Comparison of ENCODE assay signal across 27 cellular contexts in the genomic region with DNA sequence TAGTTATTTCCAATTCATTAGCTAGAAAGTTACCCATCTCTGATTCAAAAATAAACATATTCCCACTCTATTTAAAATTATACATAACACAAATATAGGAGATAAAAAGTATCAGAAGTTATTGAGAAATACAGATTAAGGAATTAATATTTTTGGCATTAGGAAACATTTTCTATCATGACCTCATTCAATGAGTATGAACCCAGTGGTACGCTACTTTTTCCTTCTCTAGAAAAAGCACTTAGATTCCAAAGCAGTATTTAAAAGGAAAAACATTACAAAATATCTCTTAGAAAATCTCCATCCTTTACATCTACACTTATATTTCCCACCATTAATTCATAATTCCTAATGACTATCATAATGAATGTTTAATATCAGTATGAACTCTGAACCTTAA.
"Had no signal": no experiment of that assay in that cellular context is flagged by ENCODE, and none has a peak within 500 bp of the region (broad histone marks: within the 10 kb centered on the region; RNA-seq: fewer than 3 reads in every experiment).

No MANE protein-coding gene starts in this region.

- ATAC-seq: activated CD4-positive, CD25-positive, alpha-beta regulatory T cell treated with anti-CD3 and anti-CD28 coated beads, Interleukin-2, amount 50 U/mL, for 24 hours; activated naive CD8-positive, alpha-beta T cell treated with anti-CD3 and anti-CD28 coated beads, Interleukin-2, amount 50 U/mL, for 24 hours; activated T-cell treated with anti-CD3 and anti-CD28 coated beads, Interleukin-2, amount 50 U/mL, for 4 hours; activated T-helper 17 cell treated with anti-CD3 and anti-CD28 coated beads, Interleukin-2, amount 50 U/mL, for 72 hours; heart right ventricle; left ventricle myocardium superior; mucosa of descending colon; right cardiac atrium had no signal

- H3K27me3 ChIP-seq: breast epithelium, spleen, tibial nerve had no signal

- H3K27ac ChIP-seq: breast epithelium, dorsolateral prefrontal cortex, heart right ventricle, spleen, tibial nerve, WERI-Rb-1 had no signal

- H3K36me3 ChIP-seq: breast epithelium, heart right ventricle, spleen, tibial nerve, WERI-Rb-1 had no signal

- H3K27ac Mint-ChIP-seq: activated CD4-positive, alpha-beta memory T cell treated with anti-CD3 and anti-CD28 coated beads for 36 hours; activated naive CD4-positive, alpha-beta T cell treated with anti-CD3 and anti-CD28 coated beads, Interleukin-2, amount 50 U/mL, for 24 hours; activated naive CD8-positive, alpha-beta T cell treated with anti-CD3 and anti-CD28 coated beads, Interleukin-2, amount 50 U/mL, for 24 hours; activated T-helper 17 cell treated with anti-CD3 and anti-CD28 coated beads, Interleukin-2, amount 50 U/mL, for 72 hours; nephron; T-helper 1 cell treated with Interleukin-12 subunit alpha and Interleukin-12 subunit beta and Interleukin-4 antibody, amounts not matched to agents 30 μg/mL and 1 μg/mL, for 36 hours had no signal

- H3K9me3 ChIP-seq: breast epithelium, heart right ventricle, mucosa of descending colon, spleen, tibial nerve had no signal

- H3K4me3 Mint-ChIP-seq: activated CD4-positive, alpha-beta memory T cell treated with anti-CD3 and anti-CD28 coated beads for 36 hours; activated naive CD4-positive, alpha-beta T cell treated with anti-CD3 and anti-CD28 coated beads, Interleukin-2, amount 50 U/mL, for 24 hours; activated naive CD8-positive, alpha-beta T cell treated with anti-CD3 and anti-CD28 coated beads, Interleukin-2, amount 50 U/mL, for 24 hours; activated T-cell treated with anti-CD3 and anti-CD28 coated beads, Interleukin-2, amount 50 U/mL, for 4 hours; activated T-helper 17 cell treated with anti-CD3 and anti-CD28 coated beads, Interleukin-2, amount 50 U/mL, for 72 hours; nephron; T-helper 1 cell treated with Interleukin-12 subunit alpha and Interleukin-12 subunit beta and Interleukin-4 antibody, amounts not matched to agents 30 μg/mL and 1 μg/mL, for 36 hours had no signal

- H3K4me1 Mint-ChIP-seq: activated naive CD4-positive, alpha-beta T cell treated with anti-CD3 and anti-CD28 coated beads, Interleukin-2, amount 50 U/mL, for 24 hours; activated T-helper 17 cell treated with anti-CD3 and anti-CD28 coated beads, Interleukin-2, amount 50 U/mL, for 72 hours; nephron had no signal

- H3K4me3 ChIP-seq: breast epithelium, dorsolateral prefrontal cortex, heart right ventricle, mucosa of descending colon, spleen, tibial nerve had no signal

- H3K36me3 Mint-ChIP-seq: activated CD4-positive, alpha-beta memory T cell treated with anti-CD3 and anti-CD28 coated beads for 36 hours; activated naive CD4-positive, alpha-beta T cell treated with anti-CD3 and anti-CD28 coated beads, Interleukin-2, amount 50 U/mL, for 24 hours had no signal

- H3K4me1 ChIP-seq: breast epithelium, heart right ventricle, spleen, tibial nerve had no signal

- FAIRE-seq: islet of Langerhans had no signal

- H3K9me3 Mint-ChIP-seq: T-helper 1 cell treated with Interleukin-12 subunit alpha and Interleukin-12 subunit beta and Interleukin-4 antibody, amounts not matched to agents 30 μg/mL and 1 μg/mL, for 36 hours had no signal

- DNase-seq: activated CD4-positive, alpha-beta memory T cell treated with anti-CD3 and anti-CD28 coated beads for 36 hours; activated CD4-positive, alpha-beta T cell treated with anti-CD3 and anti-CD28 coated beads for 48 hours; activated CD8-positive, alpha-beta memory T cell treated with anti-CD3 and anti-CD28 coated beads, Interleukin-2, amount 50 U/mL, for 48 hours; activated gamma-delta T cell treated with Interleukin-2 at 50 U/mL for 16 hours; activated naive CD8-positive, alpha-beta T cell treated with anti-CD3 and anti-CD28 coated beads, Interleukin-2, amount 50 U/mL, for 24 hours; activated T-cell treated with anti-CD3 and anti-CD28 coated beads, Interleukin-2, amount 50 U/mL, for 4 hours; central memory CD4-positive, alpha-beta T cell; dorsolateral prefrontal cortex; effector memory CD4-positive, alpha-beta T cell; foreskin melanocyte; heart right ventricle; left ventricle myocardium superior; mucosa of descending colon; posterior cingulate gyrus; right cardiac atrium; spleen; stimulated activated naive CD4-positive, alpha-beta T cell treated with Interleukin-2 at 50 U/mL for 16 hours; T-helper 9 cell; WERI-Rb-1 had no signal

- H3K27me3 Mint-ChIP-seq: activated CD4-positive, alpha-beta memory T cell treated with anti-CD3 and anti-CD28 coated beads for 36 hours; activated naive CD4-positive, alpha-beta T cell treated with anti-CD3 and anti-CD28 coated beads, Interleukin-2, amount 50 U/mL, for 24 hours; activated naive CD8-positive, alpha-beta T cell treated with anti-CD3 and anti-CD28 coated beads, Interleukin-2, amount 50 U/mL, for 24 hours; activated T-helper 17 cell treated with anti-CD3 and anti-CD28 coated beads, Interleukin-2, amount 50 U/mL, for 72 hours had no signal
